1 cellular context compared by ENCODE assay signal in the genomic region with DNA sequence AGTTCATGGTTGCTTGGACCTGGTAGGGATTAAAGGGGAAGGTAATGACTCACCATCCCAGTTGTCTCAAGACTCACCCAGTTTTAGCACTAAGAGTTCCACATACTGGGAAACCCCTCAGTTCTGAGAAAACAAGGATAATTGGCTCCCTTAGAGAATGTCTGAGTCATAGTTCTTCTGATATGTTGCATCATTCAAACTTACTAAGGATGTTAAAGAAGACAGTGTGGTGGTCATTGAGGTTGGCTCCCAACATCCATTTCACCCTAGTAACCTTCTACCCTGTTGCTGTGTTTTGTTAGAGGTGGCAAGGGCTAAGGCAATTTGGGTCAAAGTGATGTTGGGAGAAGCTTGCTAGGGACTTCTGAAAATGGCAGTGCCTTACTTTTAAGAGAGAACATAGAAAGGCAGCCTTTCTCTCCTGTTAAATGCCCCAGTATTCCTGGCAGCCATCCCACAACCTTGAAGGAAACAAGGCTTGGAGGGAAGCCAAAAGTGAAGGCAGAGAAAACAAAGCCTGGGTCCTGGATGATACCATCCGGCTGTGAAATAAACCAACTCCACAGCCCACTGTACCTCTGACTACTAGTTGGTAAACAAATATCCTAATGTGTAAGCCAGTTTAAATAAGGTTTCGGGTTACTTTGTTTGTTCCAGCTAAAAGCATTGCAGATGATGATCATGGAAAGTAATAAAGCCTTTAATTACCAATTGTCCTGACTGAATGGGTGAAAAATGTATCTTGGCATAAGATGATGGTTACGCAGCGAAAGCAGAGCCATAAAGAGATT.
TF ChIP-seq lines count a peak whose summit lies in the region.

No MANE protein-coding gene starts in this region.

TF ChIP-seq in GM23338, 12 proteins besides CTCF, POLR2A, EP300 and RAD21 (continued from another document):
- no peak for TF ChIP-seq POLR2AphosphoS5 (IDR thresholded peaks at IDR 0.05; ENCODE audit: low read depth)
- no peak for TF ChIP-seq JUNB (IDR thresholded peaks at IDR 0.05; ENCODE audit: unreplicated experiment)
- no peak for TF ChIP-seq ZNF331 (CRISPR knock-in tag; IDR thresholded peaks at IDR 0.05; ENCODE audit: low read depth)
- TF ChIP-seq NANOG (IDR thresholded peaks at IDR 0.05; ENCODE audit: borderline replicate concordance): no peak
- no peak for TF ChIP-seq ETS1 (IDR thresholded peaks at IDR 0.05)
- TF ChIP-seq ZNF114 (CRISPR knock-in tag; IDR thresholded peaks at IDR 0.05): no peak
- TF ChIP-seq REST (IDR thresholded peaks at IDR 0.05; ENCODE audit: unreplicated experiment): no peak
- TF ChIP-seq STAT1 (IDR thresholded peaks at IDR 0.05; ENCODE audit: unreplicated experiment): no peak
- no peak for TF ChIP-seq EZH2phosphoT487 (IDR thresholded peaks at IDR 0.05; ENCODE audit: unreplicated experiment)
- TF ChIP-seq EZH2 (IDR thresholded peaks at IDR 0.05; ENCODE audit: low read depth, unreplicated experiment): no peak
- TF ChIP-seq CREB1 (CRISPR knock-in tag; IDR thresholded peaks at IDR 0.05; ENCODE audit: low read depth): no peak
